In genomic region chr5:31359839-31360238, GRCh38 we compare ENCODE assay signal across 25 cellular contexts.
DNase-seq lines count a peak whose midpoint lies in the region; ATAC-seq, FAIRE-seq and TF ChIP-seq lines count a peak whose summit lies in the region.
"Had no signal": no experiment of that assay in that cellular context is flagged by ENCODE, and none has a peak within 500 bp of the region (broad histone marks: within the 10 kb centered on the region; RNA-seq: fewer than 3 reads in every experiment).

No MANE protein-coding gene starts in this region.

- no peak for FAIRE-seq in kidney (lab: Jason Lieb, UNC)
- FAIRE-seq: A549, D721Med, G401.6 had no signal

- no peak overlapping the region for H3K4me3 ChIP-seq in kidney (ENCODE audit: low read length in 2 of 2)
- H3K4me3 ChIP-seq: A549; BLaER1 treated with 17β-estradiol and CSF1 and Interleukin-3, amounts not matched to agents 10 nM and 100 nM had no signal

- no peaks in the 10 kb centered on the region for H3K36me3 ChIP-seq in kidney (ENCODE audit: control insufficient read depth in 1 of 2, insufficient read depth in 2 of 2, low read length in 2 of 2)
- H3K36me3 ChIP-seq: BLaER1 treated with 17β-estradiol and CSF1 and Interleukin-3, amounts not matched to agents 10 nM and 100 nM had no signal

- H3K9me3 ChIP-seq in kidney (ENCODE audit: control insufficient read depth in 1 of 2, low read length in 2 of 2), result no peaks in the 10 kb centered on the region
- H3K9me3 ChIP-seq: A549 had no signal

- DNase-seq in amniotic epithelial cell (ENCODE audit: low read depth), result peak; percentile 9
- DNase-seq in NCI-H446 treated with DMSO at 0.1 percent for 48 hours (lab: John Stamatoyannopoulos, UW), result no peak
- DNase-seq in kidney, result no peak
- no peak for DNase-seq in germinal center (ENCODE audit: low spot score)
- DNase-seq in NAMALWA (ENCODE audit: low spot score), result no peak
- DNase-seq: AML-193; CD4-positive, alpha-beta T cell; Kasumi-1; NCI-H1105; NCI-H146; NCI-H1930; NCI-H2227 treated with DMSO at 0.1 percent for 48 hours; NCI-H510A; NCI-H69; SHP77; T-helper 1 cell had no signal

- intact Hi-C loops in kidney (cut with DNase I), result no loop called here

- no peak for TF ChIP-seq CTCF in kidney (IDR thresholded peaks at IDR 0.05; ENCODE audit: borderline replicate concordance, extremely low read depth, insufficient read depth)

- ATAC-seq in GM18868 (IDR thresholded peaks at IDR 0.05; ENCODE audit: unreplicated experiment) (peak; percentile 91), HG02870 (IDR thresholded peaks at IDR 0.05; ENCODE audit: unreplicated experiment) (peak; percentile 69)
- ATAC-seq: A549, HCT116, Panc1 had no signal

- H3K9ac ChIP-seq in kidney (ENCODE audit: low read length in 2 of 2), result no peak overlapping the region
- H3K9ac ChIP-seq: BLaER1 treated with 17β-estradiol and CSF1 and Interleukin-3, amounts not matched to agents 10 nM and 100 nM had no signal

- no peaks in the 10 kb centered on the region for H3K4me1 ChIP-seq in kidney (ENCODE audit: control insufficient read depth in 1 of 2, insufficient read depth in 1 of 2, low read depth in 1 of 2, low read length in 2 of 2)
- H3K4me1 ChIP-seq: A549 had no signal

- H3K27ac ChIP-seq in kidney (ENCODE audit: low read depth in 2 of 2, low read length in 2 of 2), result no peak overlapping the region
- H3K27ac ChIP-seq: A549; BLaER1 treated with 17β-estradiol and CSF1 and Interleukin-3, amounts not matched to agents 10 nM and 100 nM; RWPE1 had no signal
